18 cellular contexts compared by ENCODE assay signal in the genomic region with DNA sequence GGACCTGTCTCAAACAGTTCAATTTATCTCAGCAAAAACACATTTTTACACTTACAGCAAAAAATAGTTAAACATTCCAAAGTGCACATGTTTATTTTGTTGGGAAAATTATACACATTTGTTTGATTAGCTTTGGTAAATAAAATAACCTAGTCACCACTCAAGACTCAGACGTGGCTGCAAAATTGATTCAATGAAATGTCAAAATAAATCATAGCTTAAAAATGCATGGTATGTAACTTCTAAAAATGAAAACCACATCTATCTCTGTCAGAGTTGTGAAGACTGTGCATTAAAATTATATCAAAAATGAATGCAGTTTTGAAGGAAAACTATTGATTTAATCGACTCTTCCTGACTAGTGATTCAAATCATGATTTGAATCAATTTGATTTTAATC. TPM values are rescaled to one million over a fixed set of nuclear protein-coding genes. Genes with fewer than 3 reads are reported as not detected.
"Had no signal": no experiment of that assay in that cellular context is flagged by ENCODE, and none has a peak within 500 bp of the region (broad histone marks: within the 10 kb centered on the region; RNA-seq: fewer than 3 reads in every experiment).

No MANE protein-coding gene starts in this region.

- H3K27ac ChIP-seq: foreskin keratinocyte, right atrium auricular region, sigmoid colon, stomach, thoracic aorta, transverse colon had no signal

- H3K4me3 Mint-ChIP-seq: immature natural killer cell; naive thymus-derived CD8-positive, alpha-beta T cell; neural crest cell had no signal

- DNase-seq: cortex of kidney; effector memory CD4-positive, alpha-beta T cell; foreskin keratinocyte; immature natural killer cell; naive thymus-derived CD8-positive, alpha-beta T cell; posterior cingulate gyrus; sigmoid colon; stimulated activated CD4-positive, alpha-beta T cell treated with anti-CD3 and anti-CD28 coated beads, Interleukin-12 subunit alpha, Interleukin-12 subunit beta, amount 100 ng/mL, for 4 hours; stimulated activated naive CD4-positive, alpha-beta T cell; stomach; substantia nigra; transverse colon had no signal

- H3K36me3 Mint-ChIP-seq: immature natural killer cell; naive thymus-derived CD8-positive, alpha-beta T cell had no signal

- H3K9me3 ChIP-seq: right atrium auricular region, sigmoid colon, stomach, thoracic aorta, transverse colon had no signal

- H3K4me1 Mint-ChIP-seq: immature natural killer cell; naive thymus-derived CD8-positive, alpha-beta T cell; neural crest cell had no signal

- H3K36me3 ChIP-seq: right atrium auricular region, sigmoid colon, stomach, thoracic aorta, transverse colon had no signal

- H3K9me3 Mint-ChIP-seq: immature natural killer cell; naive thymus-derived CD8-positive, alpha-beta T cell; neural crest cell had no signal

- H3K27ac Mint-ChIP-seq: immature natural killer cell; naive thymus-derived CD8-positive, alpha-beta T cell had no signal

- FAIRE-seq: endometrium, small intestine had no signal

- H3K4me1 ChIP-seq: right atrium auricular region, sigmoid colon, stomach, transverse colon had no signal

- H3K4me3 ChIP-seq: right atrium auricular region, sigmoid colon, stomach, thoracic aorta, transverse colon had no signal

- H3K27me3 ChIP-seq: foreskin keratinocyte, right atrium auricular region, sigmoid colon, stomach, transverse colon had no signal

RNA-seq across cellular contexts. Expression of gene GALNT14, which starts 56.7 kb away (rescaled TPM):
- total RNA-seq: lung microvascular endothelial cell had no signal
- polyA plus RNA-seq: immature natural killer cell; naive thymus-derived CD8-positive, alpha-beta T cell had no signal
